9 cellular contexts compared by ENCODE assay signal in genomic region chr4:1183985-1184773, GRCh38. TPM values are rescaled to one million over a fixed set of nuclear protein-coding genes. Genes with fewer than 3 reads are reported as not detected.
DNase-seq lines count a peak whose midpoint lies in the region; ATAC-seq and TF ChIP-seq lines count a peak whose summit lies in the region.
"Had no signal": no experiment of that assay in that cellular context is flagged by ENCODE, and none has a peak within 500 bp of the region (broad histone marks: within the 10 kb centered on the region; RNA-seq: fewer than 3 reads in every experiment).

No MANE protein-coding gene starts in this region.

- TF ChIP-seq CTCF in Peyer's patch (IDR thresholded peaks at IDR 0.05) (no peak), left lung (IDR thresholded peaks at IDR 0.05) (no peak)

- intact Hi-C loops in left lung (cut with DNase I), result no loop called here

- peaks cover 0 to 4% (median 0%) of the 10 kb centered on the region in 4 donors for H3K4me1 ChIP-seq in Peyer's patch
- peaks cover 5 to 11% of the 10 kb centered on the region in 2 donors for H3K4me1 ChIP-seq in left lung

- no peaks in the 10 kb centered on the region for H3K27me3 ChIP-seq in Peyer's patch
- no peaks in the 10 kb centered on the region for H3K27me3 ChIP-seq in left lung

- H3K4me3 ChIP-seq in Peyer's patch (peak overlapping the region in 2 of 4 donors; percentile 3 to 4), left lung (no peak overlapping the region)

- H3K27ac ChIP-seq in Peyer's patch (peak overlapping the region; percentile 0 to 60 (median 48)), left lung (peak overlapping the region; percentile 37 to 53)

- H3K9me3 ChIP-seq in Peyer's patch, result no peaks in the 10 kb centered on the region
- H3K9me3 ChIP-seq in left lung, result peaks cover 0 to 5% of the 10 kb centered on the region in 2 donors

- ATAC-seq in GM21515 (IDR thresholded peaks at IDR 0.05; ENCODE audit: unreplicated experiment) (peak; percentile 66), left lung (peak; percentile 44), HG03175 (IDR thresholded peaks at IDR 0.05; ENCODE audit: unreplicated experiment) (no peak)

- DNase-seq in Daoy (ENCODE audit: low read depth) (peak; percentile 5), Peyer's patch (peak in 2 of 3 donors; percentile 10 to 16), left lung (no peak), T1000 (lab: John Stamatoyannopoulos, UW) (no peak), SHP77 treated with DMSO at 0.1 percent for 48 hours (lab: John Stamatoyannopoulos, UW) (no peak), C1 segment of cervical spinal cord (lab: John Stamatoyannopoulos, UW) (no peak)
- DNase-seq: NCI-H1417 had no signal

- no peak for TF ChIP-seq POLR2A in Peyer's patch (IDR thresholded peaks at IDR 0.05)

- H3K36me3 ChIP-seq in Peyer's patch (no peaks in the 10 kb centered on the region), left lung (no peaks in the 10 kb centered on the region)

RNA-seq across cellular contexts. Expression of gene SPON2, which starts 11.8 kb away (rescaled TPM):
- 0.29 TPM in 1 of 2 replicates, not detected in the other for total RNA-seq in Daoy (2014; rRNA removed; shearing (Covaris generic))
- total RNA-seq in Peyer's patch (100 to 1,000 TPM in 3 of 4 donors, 10 to 100 TPM in 1; 64.3 to 519 (median 165) TPM), left lung (10 to 100 TPM; 66.0 to 94.2 TPM)

Comparison
In these comparisons a context has a peak if more than half of its experiments do, and no peak if none do; other contexts are left out.
1. DNase-seq: peak in Daoy (single experiment) and Peyer's patch (2 of 3); none in left lung (0 of 2), T1000 (single experiment), SHP77 treated with DMSO at 0.1 percent for 48 hours (single experiment) and C1 segment of cervical spinal cord (0 of 14).
2. RNA of gene SPON2, which starts 11.8 kb away (total RNA-seq): 64.3 to 519 TPM in Peyer's patch and 66.0 to 94.2 TPM in left lung; 0.29 TPM in Daoy; every median in the first group is over 10 times any median in the second.